8 cellular contexts compared by ENCODE assay signal in genomic region chr4:40309250-40309774, GRCh38. TPM values are rescaled to one million over a fixed set of nuclear protein-coding genes. Genes with fewer than 3 reads are reported as not detected.
DNase-seq lines count a peak whose midpoint lies in the region; ATAC-seq and TF ChIP-seq lines count a peak whose summit lies in the region.

No MANE protein-coding gene starts in this region.

- no peaks in the 10 kb centered on the region for H3K36me3 ChIP-seq in ovary

- intact Hi-C loops in ovary (cut with DNase I) = loop anchor here in 2 of 4 donors (5.0 to 10.0 kb wide), 3 partner anchors 152 to 252 kb away; partner anchors contain the start of gene N4BP2 (in 1 of the 2)

- peak; percentile 42 for ATAC-seq in GM21360 (IDR thresholded peaks at IDR 0.05; ENCODE audit: unreplicated experiment)

- no peaks in the 10 kb centered on the region for H3K27me3 ChIP-seq in ovary

- H3K4me1 Mint-ChIP-seq in type B pancreatic cell (ENCODE audit: unreplicated experiment) = peaks cover 52% of the 10 kb centered on the region

- H3K27me3 Mint-ChIP-seq in type B pancreatic cell = no peaks in the 10 kb centered on the region

- peak; percentile 94 for TF ChIP-seq CTCF in foreskin fibroblast (IDR thresholded peaks at IDR 0.05; ENCODE audit: low read depth, low read length)
- peak; percentile 63 to 84 (median 77) for TF ChIP-seq CTCF in ovary (IDR thresholded peaks at IDR 0.05)
- peak; percentile 94 for TF ChIP-seq CTCF in type B pancreatic cell (conservative IDR thresholded peaks at IDR 0.05)

- H3K9me3 ChIP-seq in ovary = no peaks in the 10 kb centered on the region

- H3K9me3 Mint-ChIP-seq in type B pancreatic cell = peaks cover 10% of the 10 kb centered on the region

- 0 to 2% (median 1%) methylated on average over 10 of the region's 10 CpGs for WGBS in ovary, 3 donors

- peak overlapping the region; percentile 72 for H3K4me3 Mint-ChIP-seq in type B pancreatic cell

- no peak for TF ChIP-seq EP300 in ovary (IDR thresholded peaks at IDR 0.05)

- H3K27ac ChIP-seq in ovary = no peak overlapping the region

- peak overlapping the region; percentile 85 for H3K27ac Mint-ChIP-seq in type B pancreatic cell

- DNase-seq in AG20443 (ENCODE audit: low spot score) (peak; percentile 84), LHCN-M2 (ENCODE audit: low read depth) (peak; percentile 80), foreskin fibroblast (peak; percentile 64 to 89), ovary (peak; percentile 85 to 94 (median 92)), type B pancreatic cell (ENCODE audit: extremely low spot score, unreplicated experiment) (peak; percentile 88), NCI-H526 treated with DMSO at 0.1 percent for 48 hours (lab: John Stamatoyannopoulos, UW) (no peak)
- peak; percentile 91 for DNase-seq in activated T-cell treated with anti-CD3 and anti-CD28 coated beads, Interleukin-2, amount 50 U/mL, for 1 hour

- H3K4me1 ChIP-seq in ovary (ENCODE audit: insufficient read depth) = no peaks in the 10 kb centered on the region

- no peak for TF ChIP-seq POLR2A in ovary (IDR thresholded peaks at IDR 0.05)

- no peaks in the 10 kb centered on the region for H3K36me3 Mint-ChIP-seq in type B pancreatic cell

- H3K4me3 ChIP-seq in foreskin fibroblast (ENCODE audit: low read depth in 1 of 2, low read length in 2 of 2) (no peak overlapping the region), ovary (no peak overlapping the region)

RNA-seq across cellular contexts. Expression of gene CHRNA9, which starts 25.8 kb away (rescaled TPM):
- total RNA-seq in LHCN-M2 (2014; rRNA removed) (0.29 and 0.51 TPM in 2 replicates), ovary (under 1 TPM in 1 of 7 donors, not detected in 6; 0.13 TPM), type B pancreatic cell (ENCODE audit: low replicate concordance) (0.58 TPM in 1 of 2 replicates, not detected in the other)
- 0.11 TPM for polyA plus RNA-seq in LHCN-M2 (2012)
- polyA plus RNA-seq in ovary = not detected
